Comparison of ENCODE assay signal across 25 cellular contexts in genomic region chr14:71296184-71296583, GRCh38.
"Had no signal": no experiment of that assay in that cellular context is flagged by ENCODE, and none has a peak within 500 bp of the region (broad histone marks: within the 10 kb centered on the region; RNA-seq: fewer than 3 reads in every experiment).

No MANE protein-coding gene starts in this region.

- ATAC-seq: K562, Right ventricle myocardium inferior, SK-N-SH treated with all-trans-retinoic acid at 6 μM for 48 hours had no signal

- FAIRE-seq: K562 had no signal

- H3K4me1 ChIP-seq: Peyer's patch, SJCRH30 had no signal

- H3K27ac Mint-ChIP-seq: IgD-negative memory B cell had no signal

- H3K36me3 ChIP-seq: Peyer's patch, SJCRH30 had no signal

- H3K27me3 ChIP-seq: Peyer's patch, SJCRH30 had no signal

- H3K4me3 Mint-ChIP-seq: IgD-negative memory B cell had no signal

- H3K9me3 Mint-ChIP-seq: IgD-negative memory B cell had no signal

- H3K9me3 ChIP-seq: Peyer's patch, SJCRH30 had no signal

- H3K27me3 Mint-ChIP-seq: IgD-negative memory B cell had no signal

- H3K4me3 ChIP-seq: K562, PC-9, Peyer's patch, SJCRH30 had no signal

- H3K27ac ChIP-seq: KMS-11, PC-9, Peyer's patch, SJCRH30 had no signal

- DNase-seq: Kasumi-1; MM.1S; NCI-H1092 treated with DMSO at 0.1 percent for 48 hours; NCI-H1436; NCI-H187; NCI-H2029; NCI-H2081 treated with DMSO at 0.1 percent for 48 hours; NCI-H2171; NCI-H226; NCI-H446; NCI-H510A; NCI-H524 treated with DMSO at 0.1 percent for 48 hours; NCI-H69; NCI-H774; NK-92 treated with Interleukin-12 subunit alpha and Interleukin-12 subunit beta, amount 100 ng/mL, for 24 hours; OCI-M1; PC-9; Peyer's patch; SHP77 treated with DMSO at 0.1 percent for 48 hours; SJCRH30 had no signal
